Comparison of ENCODE assay signal across 1 cellular context in genomic region chr12:90770861-90771260, GRCh38.
TF ChIP-seq lines count a peak whose summit lies in the region.

No MANE protein-coding gene starts in this region.

TF ChIP-seq in HepG2, 621 proteins besides CTCF, POLR2A, EP300 and RAD21 (continued from another document):
- TF ChIP-seq FOXP4 (CRISPR knock-in tag; IDR thresholded peaks at IDR 0.05) (peak; percentile 47), SOX6 (IDR thresholded peaks at IDR 0.05) (no peak), SOX6 (CRISPR knock-in tag; IDR thresholded peaks at IDR 0.05) (peak; percentile 26; the same call in 1 of the 2 replicates), AHDC1 (CRISPR knock-in tag; IDR thresholded peaks at IDR 0.05; ENCODE audit: borderline replicate concordance) (peak; percentile 93; the same call in 1 of the 2 replicates), ZNF569 (CRISPR knock-in tag; IDR thresholded peaks at IDR 0.05; ENCODE audit: borderline replicate concordance) (no peak), HMG20A (CRISPR knock-in tag; IDR thresholded peaks at IDR 0.05; ENCODE audit: borderline replicate concordance) (peak; percentile 34; the same call in 1 of the 2 replicates), FOXA3 (CRISPR knock-in tag; IDR thresholded peaks at IDR 0.05) (peak; percentile 56; the same call in 1 of the 2 replicates), ARID5B (CRISPR knock-in tag; IDR thresholded peaks at IDR 0.05) (peak; percentile 42; the same call in 1 of the 2 replicates), KDM5A (IDR thresholded peaks at IDR 0.05; ENCODE audit: borderline replicate concordance, low read length) (no peak), BCL6 (CRISPR knock-in tag; IDR thresholded peaks at IDR 0.05) (peak; percentile 39; the same call in 1 of the 2 replicates)
